18 cellular contexts compared by ENCODE assay signal in genomic region chr14:77337880-77338279, GRCh38.
"Had no signal": no experiment of that assay in that cellular context is flagged by ENCODE, and none has a peak within 500 bp of the region (broad histone marks: within the 10 kb centered on the region; RNA-seq: fewer than 3 reads in every experiment).

No MANE protein-coding gene starts in this region.

- H3K27me3 ChIP-seq: gastrocnemius medialis, tibial nerve had no signal

- H3K4me3 ChIP-seq: gastrocnemius medialis, tibial nerve had no signal

- H3K4me1 Mint-ChIP-seq: naive thymus-derived CD8-positive, alpha-beta T cell had no signal

- H3K27me3 Mint-ChIP-seq: activated CD4-positive, alpha-beta memory T cell treated with anti-CD3 and anti-CD28 coated beads for 36 hours; activated CD4-positive, alpha-beta T cell treated with anti-CD3 and anti-CD28 coated beads, Interleukin-2, amount 10 ng/mL, durations not matched to agents 24 days and 14 days; activated T-cell treated with anti-CD3 and anti-CD28 coated beads, Interleukin-2, amount 50 U/mL, for 24 hours; naive thymus-derived CD8-positive, alpha-beta T cell had no signal

- H3K4me3 Mint-ChIP-seq: activated CD4-positive, alpha-beta memory T cell treated with anti-CD3 and anti-CD28 coated beads for 36 hours; activated CD4-positive, alpha-beta T cell treated with anti-CD3 and anti-CD28 coated beads, Interleukin-2, amount 10 ng/mL, durations not matched to agents 24 days and 14 days; activated T-cell treated with anti-CD3 and anti-CD28 coated beads, Interleukin-2, amount 50 U/mL, for 24 hours; mesothelial cell of epicardium; naive thymus-derived CD8-positive, alpha-beta T cell; T-helper 1 cell treated with Interleukin-12 subunit alpha and Interleukin-12 subunit beta and Interleukin-4 antibody, amounts not matched to agents 30 μg/mL and 1 μg/mL, for 36 hours had no signal

- H3K27ac ChIP-seq: gastrocnemius medialis, tibial nerve, VCaP had no signal

- H3K27ac Mint-ChIP-seq: activated CD4-positive, alpha-beta memory T cell treated with anti-CD3 and anti-CD28 coated beads for 36 hours; activated CD4-positive, alpha-beta T cell treated with anti-CD3 and anti-CD28 coated beads, Interleukin-2, amount 10 ng/mL, durations not matched to agents 24 days and 14 days; activated T-cell treated with anti-CD3 and anti-CD28 coated beads, Interleukin-2, amount 50 U/mL, for 24 hours; mesothelial cell of epicardium had no signal

- H3K9me3 ChIP-seq: gastrocnemius medialis, tibial nerve had no signal

- DNase-seq: activated CD4-positive, alpha-beta memory T cell treated with anti-CD3 and anti-CD28 coated beads for 36 hours; activated CD4-positive, alpha-beta T cell treated with anti-CD3 and anti-CD28 coated beads, Interleukin-2, amount 10 ng/mL, durations not matched to agents 24 days and 14 days; activated CD8-positive, alpha-beta memory T cell treated with anti-CD3 and anti-CD28 coated beads, Interleukin-2, amount 50 U/mL, for 48 hours; activated T-cell treated with anti-CD3 and anti-CD28 coated beads, Interleukin-2, amount 50 U/mL, for 24 hours; effector CD8-positive, alpha-beta T cell; gastrocnemius medialis; glutamatergic neuron; naive thymus-derived CD8-positive, alpha-beta T cell; right cardiac atrium; stimulated activated CD4-positive, alpha-beta T cell treated with anti-CD3 and anti-CD28 coated beads, Interleukin-2, amount 100 ng/mL, for 48 hours; stimulated activated naive CD4-positive, alpha-beta T cell treated with Interleukin-2 at 50 U/mL for 16 hours; T-helper 9 cell had no signal

- ATAC-seq: activated CD4-positive, CD25-positive, alpha-beta regulatory T cell treated with anti-CD3 and anti-CD28 coated beads, Interleukin-2, amount 50 U/mL, for 24 hours; activated naive CD4-positive, alpha-beta T cell treated with anti-CD3 and anti-CD28 coated beads, Interleukin-2, amount 50 U/mL, for 72 hours; gastrocnemius medialis; naive thymus-derived CD8-positive, alpha-beta T cell; right cardiac atrium had no signal

- H3K9me3 Mint-ChIP-seq: activated CD4-positive, alpha-beta memory T cell treated with anti-CD3 and anti-CD28 coated beads for 36 hours; activated CD4-positive, alpha-beta T cell treated with anti-CD3 and anti-CD28 coated beads, Interleukin-2, amount 10 ng/mL, durations not matched to agents 24 days and 14 days; activated naive CD4-positive, alpha-beta T cell treated with anti-CD3 and anti-CD28 coated beads, Interleukin-2, amount 50 U/mL, for 72 hours; activated T-cell treated with anti-CD3 and anti-CD28 coated beads, Interleukin-2, amount 50 U/mL, for 24 hours; mesothelial cell of epicardium; naive thymus-derived CD8-positive, alpha-beta T cell; T-helper 1 cell treated with Interleukin-12 subunit alpha and Interleukin-12 subunit beta and Interleukin-4 antibody, amounts not matched to agents 30 μg/mL and 1 μg/mL, for 36 hours had no signal

- H3K4me1 ChIP-seq: gastrocnemius medialis, tibial nerve had no signal
